20 cellular contexts compared by ENCODE assay signal in genomic region chr12:62299617-62300016, GRCh38.
"Had no signal": no experiment of that assay in that cellular context is flagged by ENCODE, and none has a peak within 500 bp of the region (broad histone marks: within the 10 kb centered on the region; RNA-seq: fewer than 3 reads in every experiment).

No MANE protein-coding gene starts in this region.

- H3K9me3 ChIP-seq: transverse colon had no signal

- H3K27ac ChIP-seq: cardiac muscle cell, esophagus squamous epithelium, transverse colon, vagina had no signal

- H3K27me3 Mint-ChIP-seq: activated CD4-positive, alpha-beta memory T cell treated with anti-CD3 and anti-CD28 coated beads, Interleukin-2, amount 10 ng/mL, durations not matched to agents 7 days and 5 days; effector memory CD8-positive, alpha-beta T cell; memory B cell; progenitor cell of endocrine pancreas had no signal

- ATAC-seq: activated naive CD4-positive, alpha-beta T cell treated with anti-CD3 and anti-CD28 coated beads, Interleukin-2, amount 50 U/mL, for 72 hours; activated T-cell treated with anti-CD3 and anti-CD28 coated beads, Interleukin-2, amount 50 U/mL, for 4 hours; effector memory CD8-positive, alpha-beta T cell had no signal

- DNase-seq: activated CD4-positive, alpha-beta memory T cell treated with anti-CD3 and anti-CD28 coated beads, Interleukin-2, amount 10 ng/mL, durations not matched to agents 7 days and 5 days; activated CD4-positive, alpha-beta T cell treated with anti-CD3 and anti-CD28 coated beads for 48 hours; activated CD4-positive, CD25-positive, alpha-beta regulatory T cell; activated effector memory CD4-positive, alpha-beta T cell treated with anti-CD3 and anti-CD28 coated beads, Interleukin-2, amount 50 U/mL, for 16 hours; activated T-cell treated with anti-CD3 and anti-CD28 coated beads, Interleukin-2, amount 50 U/mL, for 4 hours; amniotic stem cell; dermis blood vessel endothelial cell; effector memory CD8-positive, alpha-beta T cell; esophagus squamous epithelium; stimulated activated CD4-positive, alpha-beta T cell treated with anti-CD3 and anti-CD28 coated beads, Interleukin-12 subunit alpha, Interleukin-12 subunit beta, amount 100 ng/mL, for 4 hours; stimulated activated CD4-positive, alpha-beta T cell treated with anti-CD3 and anti-CD28 coated beads, Interleukin-1b, Interleukin-23, amount 100 ng/mL, for 48 hours; stimulated activated naive CD4-positive, alpha-beta T cell treated with Interleukin-2 at 50 U/mL for 16 hours; T1000; transverse colon had no signal

- H3K27me3 ChIP-seq: cardiac muscle cell, esophagus squamous epithelium, transverse colon, vagina had no signal

- H3K4me1 ChIP-seq: esophagus squamous epithelium had no signal

- H3K27ac Mint-ChIP-seq: activated CD4-positive, alpha-beta memory T cell treated with anti-CD3 and anti-CD28 coated beads, Interleukin-2, amount 10 ng/mL, durations not matched to agents 7 days and 5 days; activated naive CD4-positive, alpha-beta T cell treated with anti-CD3 and anti-CD28 coated beads, Interleukin-2, amount 50 U/mL, for 72 hours; effector memory CD8-positive, alpha-beta T cell; memory B cell; progenitor cell of endocrine pancreas had no signal

- H3K4me3 ChIP-seq: cardiac muscle cell, esophagus squamous epithelium, transverse colon, vagina had no signal

- H3K4me3 Mint-ChIP-seq: activated CD4-positive, alpha-beta memory T cell treated with anti-CD3 and anti-CD28 coated beads, Interleukin-2, amount 10 ng/mL, durations not matched to agents 7 days and 5 days; activated T-cell treated with anti-CD3 and anti-CD28 coated beads, Interleukin-2, amount 50 U/mL, for 4 hours; memory B cell; neural crest cell had no signal
